8 cellular contexts compared by ENCODE assay signal in genomic region chr4:184288451-184289178, GRCh38.
DNase-seq lines count a peak whose midpoint lies in the region; ATAC-seq, FAIRE-seq and TF ChIP-seq lines count a peak whose summit lies in the region.

No MANE protein-coding gene starts in this region.

- H3K4me3 ChIP-seq in A673 (ENCODE audit: low read depth, low read length, poor library complexity, severe bottlenecking): no peak overlapping the region
- H3K4me3 ChIP-seq in skin epidermis: no peak overlapping the region

- H3K36me3 ChIP-seq in A673 (ENCODE audit: insufficient read depth, low read length, poor library complexity, severe bottlenecking): no peaks in the 10 kb centered on the region

- CTCF ChIA-PET in A673 (lab: Charles Lee): interaction anchor here (1.4 kb wide), 1 partner anchor 446 kb away, joined by 3 read pairs; the partner anchor contains the start of gene CENPU
- CTCF ChIA-PET in activated naive CD4-positive, alpha-beta T cell treated with anti-CD3 and anti-CD28 coated beads for 36 hours (lab: Charles Lee): interaction anchor here (0.6 to 2.4 kb wide), 6 partner anchors 9 to 359 kb away, joined by 3 to 19 read pairs (median 4); no protein-coding TSS in a partner anchor

- no peak for TF ChIP-seq CTCF in A673 (conservative IDR thresholded peaks at IDR 0.05; ENCODE audit: low read depth, low read length)

- ATAC-seq in GM18907 (IDR thresholded peaks at IDR 0.05; ENCODE audit: unreplicated experiment): peak; percentile 72
- peak; percentile 71 for ATAC-seq in HG03095 (IDR thresholded peaks at IDR 0.05; ENCODE audit: unreplicated experiment)

- POLR2A ChIA-PET in A673 (lab: Charles Lee; ENCODE audit: low non-redundant PET): no interaction called here

- FAIRE-seq in frontal cortex (lab: Jason Lieb, UNC): no peak

- peak overlapping the region; percentile 68 for H3K27ac Mint-ChIP-seq in activated naive CD4-positive, alpha-beta T cell treated with anti-CD3 and anti-CD28 coated beads for 36 hours

- H3K27ac ChIP-seq in A673 (ENCODE audit: low read depth, low read length, poor library complexity, severe bottlenecking) (peak overlapping the region; percentile 33), skin epidermis (peak overlapping the region in 16 of 21 experiments; percentile 2 to 75 (median 53))

- intact Hi-C loops in A673 (cut with micrococcal nuclease; ENCODE audit: unreplicated experiment): no loop called here
- intact Hi-C loops in activated naive CD4-positive, alpha-beta T cell treated with anti-CD3 and anti-CD28 coated beads for 36 hours (cut with micrococcal nuclease): loop anchor here (1.0 to 10.0 kb wide), 12 partner anchors 8 to 676 kb away; partner anchors contain the start of genes CENPU and IRF2

- peaks cover 4% of the 10 kb centered on the region for H3K27me3 Mint-ChIP-seq in activated naive CD4-positive, alpha-beta T cell treated with anti-CD3 and anti-CD28 coated beads for 36 hours (ENCODE audit: low read depth)

- H3K4me1 Mint-ChIP-seq in activated naive CD4-positive, alpha-beta T cell treated with anti-CD3 and anti-CD28 coated beads for 36 hours (ENCODE audit: low read depth): peaks cover 43% of the 10 kb centered on the region

- DNase-seq in A673 (ENCODE audit: low spot score) (no peak), frontal cortex (ENCODE audit: low spot score in 2 of 2) (no peak), superior temporal gyrus (ENCODE audit: extremely low spot score) (no peak), SW480 (ENCODE audit: low spot score) (no peak)
- DNase-seq in activated naive CD4-positive, alpha-beta T cell treated with anti-CD3 and anti-CD28 coated beads for 36 hours: peak; percentile 69

- H3K36me3 Mint-ChIP-seq in activated naive CD4-positive, alpha-beta T cell treated with anti-CD3 and anti-CD28 coated beads for 36 hours (ENCODE audit: low read depth): no peaks in the 10 kb centered on the region

- H3K4me1 ChIP-seq in A673 (ENCODE audit: insufficient read depth, low read length, poor library complexity, severe bottlenecking): peaks cover 7% of the 10 kb centered on the region

- no TSS peak for BruUV-seq in A673 (replicated peaks; lab: Mats Ljungman, UMichigan)

- no peaks in the 10 kb centered on the region for H3K9me3 Mint-ChIP-seq in activated naive CD4-positive, alpha-beta T cell treated with anti-CD3 and anti-CD28 coated beads for 36 hours

- H3K9me3 ChIP-seq in A673 (ENCODE audit: low read depth, low read length, poor library complexity, severe bottlenecking): no peaks in the 10 kb centered on the region

- peak overlapping the region; percentile 37 for H3K4me3 Mint-ChIP-seq in activated naive CD4-positive, alpha-beta T cell treated with anti-CD3 and anti-CD28 coated beads for 36 hours

- H3K27me3 ChIP-seq in A673 (replicated peaks; ENCODE audit: insufficient read depth, low read depth, low read length, poor library complexity): no peaks in the 10 kb centered on the region
